In genomic region chr11:100730266-100730665, GRCh38 we compare ENCODE assay signal across 1 cellular context.
TF ChIP-seq lines count a peak whose summit lies in the region.

No MANE protein-coding gene starts in this region.

TF ChIP-seq in IMR-90, 13 proteins besides CTCF, POLR2A, EP300 and RAD21 (continued from another document):
- TF ChIP-seq CEBPB (IDR thresholded peaks at IDR 0.05; ENCODE audit: low read depth, low read length): no peak
- no peak for TF ChIP-seq SMC3 (IDR thresholded peaks at IDR 0.05; ENCODE audit: low read depth, low read length)
- TF ChIP-seq RFX5 (IDR thresholded peaks at IDR 0.05; ENCODE audit: low read depth, low read length): no peak
- TF ChIP-seq MAZ (IDR thresholded peaks at IDR 0.05; ENCODE audit: borderline replicate concordance, low read depth, low read length): no peak
- TF ChIP-seq MXI1 (IDR thresholded peaks at IDR 0.05; ENCODE audit: borderline replicate concordance, low read depth, low read length): no peak
- no peak for TF ChIP-seq MAFK (IDR thresholded peaks at IDR 0.05; ENCODE audit: low read depth, low read length)
- no peak for TF ChIP-seq USF2 (IDR thresholded peaks at IDR 0.05; ENCODE audit: low read depth, low read length)
